Comparison of ENCODE assay signal across 9 cellular contexts in genomic region chr7:141158562-141158961, GRCh38.
DNase-seq lines count a peak whose midpoint lies in the region; ATAC-seq, FAIRE-seq and TF ChIP-seq lines count a peak whose summit lies in the region.
"Had no signal": no experiment of that assay in that cellular context is flagged by ENCODE, and none has a peak within 500 bp of the region (broad histone marks: within the 10 kb centered on the region; RNA-seq: fewer than 3 reads in every experiment).

No MANE protein-coding gene starts in this region.

- DNase-seq in LHCN-M2 (ENCODE audit: low read depth), result peak; percentile 96
- peak; percentile 64 for DNase-seq in epidermal melanocyte (ENCODE audit: insufficient read length, low spot score)
- peak; percentile 1 for DNase-seq in small intestine
- DNase-seq in activated gamma-delta T cell (lab: John Stamatoyannopoulos, UW), result no peak
- DNase-seq in endothelial cell (ENCODE audit: low spot score), result no peak

- H3K36me3 ChIP-seq in small intestine (ENCODE audit: control insufficient read depth in 2 of 2, insufficient read depth in 2 of 2, low read length in 2 of 2), result no peaks in the 10 kb centered on the region
- H3K36me3 ChIP-seq: breast epithelium had no signal

- H3K27me3 Mint-ChIP-seq in endothelial cell (ENCODE audit: unreplicated experiment), result no peaks in the 10 kb centered on the region

- 53 to 67% (median 60%) methylated on average over 4 of the region's 4 CpGs for WGBS in small intestine, 3 donors

- peaks cover 3% of the 10 kb centered on the region for H3K4me1 Mint-ChIP-seq in endothelial cell (ENCODE audit: unreplicated experiment)

- no peaks in the 10 kb centered on the region for H3K9me3 ChIP-seq in small intestine (ENCODE audit: control insufficient read depth, low read depth)
- H3K9me3 ChIP-seq: breast epithelium had no signal

- H3K36me3 Mint-ChIP-seq in endothelial cell (ENCODE audit: low read depth, unreplicated experiment), result no peaks in the 10 kb centered on the region

- no peaks in the 10 kb centered on the region for H3K4me1 ChIP-seq in small intestine (ENCODE audit: control insufficient read depth in 2 of 2, insufficient read depth in 1 of 2, low read depth in 1 of 2, low read length in 1 of 2)
- H3K4me1 ChIP-seq: breast epithelium had no signal

- TF ChIP-seq CTCF in endothelial cell (IDR thresholded peaks at IDR 0.05; ENCODE audit: unreplicated experiment), result no peak

- H3K27me3 ChIP-seq in small intestine (ENCODE audit: control insufficient read depth in 2 of 2, insufficient read depth in 2 of 2, low read length in 2 of 2), result no peaks in the 10 kb centered on the region
- H3K27me3 ChIP-seq: breast epithelium had no signal

- ATAC-seq in GM19455 (IDR thresholded peaks at IDR 0.05; ENCODE audit: unreplicated experiment) (peak; percentile 84), HG02642 (IDR thresholded peaks at IDR 0.05; ENCODE audit: poor library complexity, unreplicated experiment) (no peak), HG03135 (IDR thresholded peaks at IDR 0.05; ENCODE audit: unreplicated experiment) (no peak)

- no peak overlapping the region for H3K4me3 Mint-ChIP-seq in endothelial cell (ENCODE audit: unreplicated experiment)

- no peak for FAIRE-seq in small intestine (lab: Jason Lieb, UNC)

- no peak overlapping the region for H3K4me3 ChIP-seq in small intestine (ENCODE audit: low read depth in 1 of 2, low read length in 2 of 2)
- H3K4me3 ChIP-seq: breast epithelium had no signal

- H3K27ac Mint-ChIP-seq in endothelial cell (ENCODE audit: unreplicated experiment), result no peak overlapping the region

- H3K9me3 Mint-ChIP-seq in endothelial cell (ENCODE audit: unreplicated experiment), result no peaks in the 10 kb centered on the region

- H3K27ac ChIP-seq in small intestine (ENCODE audit: low read depth in 1 of 2, low read length in 1 of 2), result no peak overlapping the region
- H3K27ac ChIP-seq: breast epithelium had no signal

Comparison
In these comparisons a context has a peak if more than half of its experiments do, and no peak if none do; other contexts are left out.
1. DNase-seq: peak in LHCN-M2 (single experiment), epidermal melanocyte (single experiment) and small intestine (single experiment); none in activated gamma-delta T cell (single experiment) and endothelial cell (single experiment).